Comparison of ENCODE assay signal across 8 cellular contexts in genomic region chr4:93791570-93792195, GRCh38. TPM values are rescaled to one million over a fixed set of nuclear protein-coding genes. Genes with fewer than 3 reads are reported as not detected.
DNase-seq lines count a peak whose midpoint lies in the region; ATAC-seq and TF ChIP-seq lines count a peak whose summit lies in the region.

No MANE protein-coding gene starts in this region.

- no peaks in the 10 kb centered on the region for H3K27me3 ChIP-seq in left ventricle myocardium inferior (ENCODE audit: low read depth)

- H3K27ac ChIP-seq in left ventricle myocardium inferior (replicated peaks), result no peak overlapping the region

- H3K4me1 Mint-ChIP-seq in activated T-helper 2 cell treated with anti-CD3 and anti-CD28 coated beads, Interferon-gamma antibody, Interleukin-2, Interleukin-4, amounts not matched to agents 10 μg/mL and 5 μg/mL and 100 μg/mL, durations not matched to agents 14 hours and 24 hours and 36 hours (ENCODE audit: low read depth), result no peaks in the 10 kb centered on the region

- TF ChIP-seq CTCF in left ventricle myocardium inferior (IDR thresholded peaks at IDR 0.05; ENCODE audit: borderline replicate concordance), result peak; percentile 82

- H3K4me3 Mint-ChIP-seq in activated T-helper 2 cell treated with anti-CD3 and anti-CD28 coated beads, Interferon-gamma antibody, Interleukin-2, Interleukin-4, amounts not matched to agents 10 μg/mL and 5 μg/mL and 100 μg/mL, durations not matched to agents 14 hours and 24 hours and 36 hours (ENCODE audit: low read depth), result no peak overlapping the region

- H3K9me3 ChIP-seq in left ventricle myocardium inferior (replicated peaks), result no peaks in the 10 kb centered on the region

- H3K27me3 Mint-ChIP-seq in activated T-helper 2 cell treated with anti-CD3 and anti-CD28 coated beads, Interferon-gamma antibody, Interleukin-2, Interleukin-4, amounts not matched to agents 10 μg/mL and 5 μg/mL and 100 μg/mL, durations not matched to agents 14 hours and 24 hours and 36 hours (ENCODE audit: low read depth), result peaks cover 2% of the 10 kb centered on the region

- intact Hi-C loops in activated T-helper 2 cell treated with anti-CD3 and anti-CD28 coated beads, Interferon-gamma antibody, Interleukin-2, Interleukin-4, amounts not matched to agents 10 μg/mL and 5 μg/mL and 100 μg/mL, durations not matched to agents 14 hours and 24 hours and 36 hours (cut with micrococcal nuclease), result loop anchor here (5.0 to 10.0 kb wide), 4 partner anchors 336 to 803 kb away; no protein-coding TSS in a partner anchor
- intact Hi-C loops in left ventricle myocardium inferior (cut with micrococcal nuclease) (loop anchor here (5.0 kb wide), 1 partner anchor 336 kb away; no protein-coding TSS in a partner anchor), sciatic nerve (cut with DNase I) (no loop called here)

- no peaks in the 10 kb centered on the region for H3K36me3 ChIP-seq in left ventricle myocardium inferior

- no peaks in the 10 kb centered on the region for H3K4me1 ChIP-seq in left ventricle myocardium inferior

- no peak overlapping the region for H3K27ac Mint-ChIP-seq in activated T-helper 2 cell treated with anti-CD3 and anti-CD28 coated beads, Interferon-gamma antibody, Interleukin-2, Interleukin-4, amounts not matched to agents 10 μg/mL and 5 μg/mL and 100 μg/mL, durations not matched to agents 14 hours and 24 hours and 36 hours

- H3K9me3 Mint-ChIP-seq in activated T-helper 2 cell treated with anti-CD3 and anti-CD28 coated beads, Interferon-gamma antibody, Interleukin-2, Interleukin-4, amounts not matched to agents 10 μg/mL and 5 μg/mL and 100 μg/mL, durations not matched to agents 14 hours and 24 hours and 36 hours, result no peaks in the 10 kb centered on the region

- DNase-seq in D341Med (ENCODE audit: low spot score) (peak; percentile 67), NCI-H226 (peak; percentile 9), left ventricle myocardium inferior (no peak), sciatic nerve (ENCODE audit: low spot score) (peak; percentile 71), 8988T (no peak)
- DNase-seq in activated T-helper 2 cell treated with anti-CD3 and anti-CD28 coated beads, Interferon-gamma antibody, Interleukin-2, Interleukin-4, amounts not matched to agents 10 μg/mL and 5 μg/mL and 100 μg/mL, durations not matched to agents 14 hours and 24 hours and 36 hours (ENCODE audit: low spot score), result peak; percentile 13

- ATAC-seq in GM18870 (IDR thresholded peaks at IDR 0.05; ENCODE audit: unreplicated experiment) (peak; percentile 84), HG03066 (IDR thresholded peaks at IDR 0.05; ENCODE audit: low read depth, unreplicated experiment) (peak; percentile 85), sciatic nerve (peak; percentile 62)

- H3K36me3 Mint-ChIP-seq in activated T-helper 2 cell treated with anti-CD3 and anti-CD28 coated beads, Interferon-gamma antibody, Interleukin-2, Interleukin-4, amounts not matched to agents 10 μg/mL and 5 μg/mL and 100 μg/mL, durations not matched to agents 14 hours and 24 hours and 36 hours (ENCODE audit: low read depth), result no peaks in the 10 kb centered on the region

- no peak overlapping the region for H3K4me3 ChIP-seq in left ventricle myocardium inferior

RNA-seq across cellular contexts. Expression of gene ATOH1, which starts 36.9 kb away (rescaled TPM):
- not detected in 2 replicates for total RNA-seq in activated T-helper 2 cell treated with anti-CD3 and anti-CD28 coated beads, Interferon-gamma antibody, Interleukin-2, Interleukin-4, amounts not matched to agents 10 μg/mL and 5 μg/mL and 100 μg/mL, durations not matched to agents 14 hours and 24 hours and 36 hours
- not detected for total RNA-seq in left ventricle myocardium inferior
- not detected for total RNA-seq in sciatic nerve

Comparison
In these comparisons a context has a peak if more than half of its experiments do, and no peak if none do; other contexts are left out.
1. DNase-seq: peak in D341Med (single experiment), NCI-H226 (single experiment), activated T-helper 2 cell treated with anti-CD3 and anti-CD28 coated beads, Interferon-gamma antibody, Interleukin-2, Interleukin-4, amounts not matched to agents 10 μg/mL and 5 μg/mL and 100 μg/mL, durations not matched to agents 14 hours and 24 hours and 36 hours (single experiment) and sciatic nerve (single experiment); none in left ventricle myocardium inferior (single experiment) and 8988T (single experiment).
2. Peak in every context shown above with its lines, with median percentiles within 50 percentile points of each other: ATAC-seq.